In the genomic region with DNA sequence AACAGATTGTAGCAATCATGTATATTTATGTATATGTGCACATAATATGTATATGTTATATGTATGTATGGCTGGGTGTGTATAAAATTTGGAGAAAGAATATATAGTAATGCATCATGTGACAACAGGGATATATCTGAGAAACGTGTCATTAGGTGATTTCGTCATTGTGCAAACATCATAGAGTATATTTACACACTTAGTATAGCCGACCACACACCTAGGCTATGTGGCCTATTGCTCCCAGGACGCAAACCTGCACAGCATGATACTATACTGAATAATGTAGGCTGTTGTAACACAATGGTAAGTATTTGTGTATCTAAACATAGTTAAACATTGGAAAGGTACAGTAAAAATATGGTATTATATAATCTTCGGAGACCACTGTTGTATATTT, we compare ENCODE assay signal across 23 cellular contexts.
"Had no signal": no experiment of that assay in that cellular context is flagged by ENCODE, and none has a peak within 500 bp of the region (broad histone marks: within the 10 kb centered on the region; RNA-seq: fewer than 3 reads in every experiment).

No MANE protein-coding gene starts in this region.

- H3K4me3 ChIP-seq: left ventricle myocardium inferior, thyroid gland, upper lobe of right lung had no signal

- H3K27ac ChIP-seq: left ventricle myocardium inferior, neutrophil, parathyroid adenoma, thyroid gland, upper lobe of right lung had no signal

- H3K9me3 ChIP-seq: left ventricle myocardium inferior, neutrophil, thyroid gland, upper lobe of right lung had no signal

- H3K9ac ChIP-seq: parathyroid adenoma had no signal

- H3K4me1 ChIP-seq: parathyroid adenoma had no signal

- H3K27me3 ChIP-seq: neutrophil, thyroid gland, upper lobe of right lung had no signal

- DNase-seq: activated CD4-positive, alpha-beta memory T cell treated with anti-CD3 and anti-CD28 coated beads for 36 hours; activated CD4-positive, alpha-beta T cell treated with anti-CD3 and anti-CD28 coated beads for 48 hours; activated CD8-positive, alpha-beta memory T cell treated with anti-CD3 and anti-CD28 coated beads, Interleukin-2, amount 10 ng/mL, durations not matched to agents 7 days and 5 days; activated gamma-delta T cell; activated naive CD4-positive, alpha-beta T cell treated with anti-CD3 and anti-CD28 coated beads, Interleukin-2, amount 50 U/mL, for 16 hours; aorta; caudate nucleus; dermis blood vessel endothelial cell; effector CD8-positive, alpha-beta T cell; erythroblast; foreskin fibroblast; hippocampal formation; kidney glomerular epithelial cell; left ventricle myocardium inferior; naive thymus-derived CD8-positive, alpha-beta T cell; right cardiac atrium; stimulated activated CD4-positive, alpha-beta T cell treated with anti-CD3 and anti-CD28 coated beads, Interleukin-1b, Interleukin-23, amount 100 ng/mL, for 48 hours; substantia nigra; T-helper 17 cell; thyroid gland; upper lobe of right lung had no signal
